Comparison of ENCODE assay signal across 8 cellular contexts in genomic region chr5:138354926-138355378, GRCh38. TPM values are rescaled to one million over a fixed set of nuclear protein-coding genes. Genes with fewer than 3 reads are reported as not detected.
DNase-seq lines count a peak whose midpoint lies in the region; ATAC-seq and TF ChIP-seq lines count a peak whose summit lies in the region.

No MANE protein-coding gene starts in this region.

- peak; percentile 38 for ATAC-seq in GM19463 (IDR thresholded peaks at IDR 0.05; ENCODE audit: unreplicated experiment)
- ATAC-seq in GM19324 (IDR thresholded peaks at IDR 0.05; ENCODE audit: low FRiP score, unreplicated experiment) = no peak

- H3K9ac ChIP-seq in mucosa of rectum (ENCODE audit: low read depth in 1 of 2, low read length in 2 of 2) = no peak overlapping the region

- peaks cover 10 to 16% of the 10 kb centered on the region in 2 donors for H3K4me1 ChIP-seq in mucosa of rectum (ENCODE audit: control insufficient read depth in 2 of 2, insufficient read depth in 2 of 2, low read length in 2 of 2)

- H3K9me3 ChIP-seq in mucosa of rectum (ENCODE audit: control insufficient read depth in 2 of 2, low read length in 2 of 2) = no peaks in the 10 kb centered on the region

- peak overlapping the region; percentile 97 for H3K27ac ChIP-seq in VCaP
- peak overlapping the region in 30 of 59 donors; percentile 4 to 99 (median 96) for H3K27ac ChIP-seq in dorsolateral prefrontal cortex
- H3K27ac ChIP-seq in mucosa of rectum (ENCODE audit: low read depth in 2 of 2, low read length in 2 of 2) = no peak overlapping the region

- no peaks in the 10 kb centered on the region for H3K36me3 ChIP-seq in mucosa of rectum (ENCODE audit: control insufficient read depth in 2 of 2, insufficient read depth in 2 of 2, low read length in 2 of 2)

- H3K27me3 ChIP-seq in dorsolateral prefrontal cortex = no peaks in the 10 kb centered on the region
- no peaks in the 10 kb centered on the region for H3K27me3 ChIP-seq in mucosa of rectum (ENCODE audit: control insufficient read depth in 2 of 2, insufficient read depth in 2 of 2, low read length in 2 of 2)

- H3K4me3 ChIP-seq in LNCaP clone FGC (ENCODE audit: low read depth, low read length) = peak overlapping the region; percentile 92
- peak overlapping the region in 57 of 59 donors; percentile 7 to 98 (median 89) for H3K4me3 ChIP-seq in dorsolateral prefrontal cortex
- peak overlapping the region; percentile 25 to 76 for H3K4me3 ChIP-seq in mucosa of rectum (ENCODE audit: low read length in 2 of 2)

- TF ChIP-seq CTCF in LNCaP clone FGC (IDR thresholded peaks at IDR 0.05; ENCODE audit: control insufficient read depth, extremely low read depth, insufficient read depth) (no peak), VCaP (conservative IDR thresholded peaks at IDR 0.05) (no peak), dorsolateral prefrontal cortex (IDR thresholded peaks at IDR 0.05 in 54 of 56, conservative IDR thresholded peaks at IDR 0.05 in 2 of 56; ENCODE audit: low read depth in 1 of 56, partially characterized antibody in 56 of 56) (peak in 12 of 56 donors; percentile 11 to 27 (median 15))

- intact Hi-C loops in dorsolateral prefrontal cortex (cut with DNase I) = loop anchor here (5.0 to 10.0 kb wide), 2 partner anchors 37 to 110 kb away; partner anchors contain the start of gene EGR1 (in 1 of the 2)

- DNase-seq in CD1c-positive myeloid dendritic cell (ENCODE audit: extremely low spot score) = peak; percentile 65
- no peak for DNase-seq in LNCaP clone FGC (ENCODE audit: low read depth)
- peak in 4 of 10 donors; percentile 28 to 52 (median 48) for DNase-seq in dorsolateral prefrontal cortex
- peak; percentile 79 for DNase-seq in superior temporal gyrus (ENCODE audit: extremely low spot score)

RNA-seq across cellular contexts. Expression of gene KDM3B, which starts 2.5 kb away (rescaled TPM):
- total RNA-seq in dorsolateral prefrontal cortex = 10 to 100 TPM; 50.2 to 81.2 (median 66.4) TPM

RNA-seq across cellular contexts. Expression of gene FAM53C, which starts 16.9 kb away (rescaled TPM):
- 10 to 100 TPM; 31.8 to 57.6 (median 42.1) TPM for total RNA-seq in dorsolateral prefrontal cortex

RNA-seq across cellular contexts. Expression of gene CDC25C, which starts 23.3 kb away (rescaled TPM):
- 1 to 10 TPM in 6 of 120 experiments, under 1 TPM in 37, not detected in 77; 0.23 to 1.5 (median 0.50) TPM for total RNA-seq in dorsolateral prefrontal cortex

Comparison
In these comparisons a context has a peak if more than half of its experiments do, and no peak if none do; other contexts are left out.
1. H3K27ac ChIP-seq: peak in VCaP (single experiment) and dorsolateral prefrontal cortex (30 of 59); none in mucosa of rectum (0 of 2).
2. Peak in every context shown above with its lines, with median percentiles within 50 percentile points of each other: H3K4me3 ChIP-seq.